In the genomic region with DNA sequence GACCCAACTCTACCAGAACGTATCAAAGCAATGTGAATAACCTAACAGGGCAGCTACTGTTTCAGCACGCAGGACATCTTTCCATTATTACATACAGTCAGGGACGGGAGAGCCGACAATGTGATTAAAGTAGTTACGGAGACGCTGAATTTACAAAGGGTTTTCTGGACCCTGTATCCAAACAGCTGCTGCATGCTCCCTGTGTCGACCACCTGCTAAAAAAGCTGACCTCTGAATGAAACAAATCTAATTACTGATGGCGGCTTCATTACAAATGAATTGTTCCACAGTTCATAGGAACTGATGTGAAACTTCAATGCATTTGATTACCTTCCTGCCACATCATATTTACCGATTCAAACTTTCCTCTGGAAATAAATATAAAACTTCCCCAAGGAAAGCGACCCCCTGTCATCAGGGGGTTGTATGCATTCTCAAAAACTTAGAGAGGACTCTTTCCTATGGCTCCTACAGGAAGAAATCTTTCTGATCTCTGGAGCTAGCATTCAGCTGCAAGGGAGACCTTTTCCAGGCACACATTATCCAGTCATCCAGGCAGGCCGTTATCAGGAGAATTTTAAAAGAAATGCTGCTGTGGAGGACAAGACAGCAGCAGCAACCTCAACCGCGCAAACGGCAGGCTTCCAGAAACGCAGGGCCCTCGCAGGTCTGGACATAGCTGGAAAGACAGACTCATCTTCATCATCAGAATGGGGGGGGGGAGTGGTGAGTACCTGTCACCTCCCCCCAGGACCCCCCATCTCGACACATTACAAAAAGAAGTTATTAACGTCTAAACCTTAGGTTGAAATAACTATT, we compare ENCODE assay signal across 1 cellular context.
A peak's percentile ranks its signal among the peaks of the same experiment; 100 is the strongest.
TF ChIP-seq lines count a peak whose summit lies in the region.

No MANE protein-coding gene starts in this region.

TF ChIP-seq in GM12878, 131 proteins besides CTCF, POLR2A, EP300 and RAD21 (continued from another document):
- TF ChIP-seq, protein P1, sequence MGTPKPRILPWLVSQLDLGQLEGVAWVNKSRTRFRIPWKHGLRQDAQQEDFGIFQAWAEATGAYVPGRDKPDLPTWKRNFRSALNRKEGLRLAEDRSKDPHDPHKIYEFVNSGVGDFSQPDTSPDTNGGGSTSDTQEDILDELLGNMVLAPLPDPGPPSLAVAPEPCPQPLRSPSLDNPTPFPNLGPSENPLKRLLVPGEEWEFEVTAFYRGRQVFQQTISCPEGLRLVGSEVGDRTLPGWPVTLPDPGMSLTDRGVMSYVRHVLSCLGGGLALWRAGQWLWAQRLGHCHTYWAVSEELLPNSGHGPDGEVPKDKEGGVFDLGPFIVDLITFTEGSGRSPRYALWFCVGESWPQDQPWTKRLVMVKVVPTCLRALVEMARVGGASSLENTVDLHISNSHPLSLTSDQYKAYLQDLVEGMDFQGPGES (IDR thresholded peaks at IDR 0.05) = no peak
- no peak for TF ChIP-seq IKZF1 (conservative IDR thresholded peaks at IDR 0.05)
- TF ChIP-seq, protein P2, sequence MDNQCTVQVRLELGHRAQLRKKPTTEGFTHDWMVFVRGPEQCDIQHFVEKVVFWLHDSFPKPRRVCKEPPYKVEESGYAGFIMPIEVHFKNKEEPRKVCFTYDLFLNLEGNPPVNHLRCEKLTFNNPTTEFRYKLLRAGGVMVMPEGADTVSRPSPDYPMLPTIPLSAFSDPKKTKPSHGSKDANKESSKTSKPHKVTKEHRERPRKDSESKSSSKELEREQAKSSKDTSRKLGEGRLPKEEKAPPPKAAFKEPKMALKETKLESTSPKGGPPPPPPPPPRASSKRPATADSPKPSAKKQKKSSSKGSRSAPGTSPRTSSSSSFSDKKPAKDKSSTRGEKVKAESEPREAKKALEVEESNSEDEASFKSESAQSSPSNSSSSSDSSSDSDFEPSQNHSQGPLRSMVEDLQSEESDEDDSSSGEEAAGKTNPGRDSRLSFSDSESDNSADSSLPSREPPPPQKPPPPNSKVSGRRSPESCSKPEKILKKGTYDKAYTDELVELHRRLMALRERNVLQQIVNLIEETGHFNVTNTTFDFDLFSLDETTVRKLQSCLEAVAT (IDR thresholded peaks at IDR 0.05) = no peak
- TF ChIP-seq POU2F2 (IDR thresholded peaks at IDR 0.05; ENCODE audit: borderline replicate concordance, low read depth, low read length) = no peak
- TF ChIP-seq SUZ12 (IDR thresholded peaks at IDR 0.05; ENCODE audit: unreplicated experiment) = peak; percentile 49
- no peak for TF ChIP-seq CUX1 (IDR thresholded peaks at IDR 0.05; ENCODE audit: insufficient replicate concordance, low read depth, low read length)
- no peak for TF ChIP-seq BHLHE40 (IDR thresholded peaks at IDR 0.05; ENCODE audit: borderline replicate concordance in 1 of 2, low read depth in 2 of 2, low read length in 1 of 2)
- no peak for TF ChIP-seq KDM1A (IDR thresholded peaks at IDR 0.05; ENCODE audit: borderline replicate concordance)
- 0 out of 2 replicates have a peak, but pooled peaks have one; percentile 74 for TF ChIP-seq EZH2 (IDR thresholded peaks at IDR 0.05; ENCODE audit: borderline replicate concordance, control insufficient read depth, low read depth, low read length)
- TF ChIP-seq, protein P3, sequence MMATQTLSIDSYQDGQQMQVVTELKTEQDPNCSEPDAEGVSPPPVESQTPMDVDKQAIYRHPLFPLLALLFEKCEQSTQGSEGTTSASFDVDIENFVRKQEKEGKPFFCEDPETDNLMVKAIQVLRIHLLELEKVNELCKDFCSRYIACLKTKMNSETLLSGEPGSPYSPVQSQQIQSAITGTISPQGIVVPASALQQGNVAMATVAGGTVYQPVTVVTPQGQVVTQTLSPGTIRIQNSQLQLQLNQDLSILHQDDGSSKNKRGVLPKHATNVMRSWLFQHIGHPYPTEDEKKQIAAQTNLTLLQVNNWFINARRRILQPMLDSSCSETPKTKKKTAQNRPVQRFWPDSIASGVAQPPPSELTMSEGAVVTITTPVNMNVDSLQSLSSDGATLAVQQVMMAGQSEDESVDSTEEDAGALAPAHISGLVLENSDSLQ (IDR thresholded peaks at IDR 0.05) = no peak
- TF ChIP-seq SIN3A (IDR thresholded peaks at IDR 0.05; ENCODE audit: low read depth, low read length) = no peak
- no peak for TF ChIP-seq JUNB (IDR thresholded peaks at IDR 0.05)
- TF ChIP-seq, protein P4, sequence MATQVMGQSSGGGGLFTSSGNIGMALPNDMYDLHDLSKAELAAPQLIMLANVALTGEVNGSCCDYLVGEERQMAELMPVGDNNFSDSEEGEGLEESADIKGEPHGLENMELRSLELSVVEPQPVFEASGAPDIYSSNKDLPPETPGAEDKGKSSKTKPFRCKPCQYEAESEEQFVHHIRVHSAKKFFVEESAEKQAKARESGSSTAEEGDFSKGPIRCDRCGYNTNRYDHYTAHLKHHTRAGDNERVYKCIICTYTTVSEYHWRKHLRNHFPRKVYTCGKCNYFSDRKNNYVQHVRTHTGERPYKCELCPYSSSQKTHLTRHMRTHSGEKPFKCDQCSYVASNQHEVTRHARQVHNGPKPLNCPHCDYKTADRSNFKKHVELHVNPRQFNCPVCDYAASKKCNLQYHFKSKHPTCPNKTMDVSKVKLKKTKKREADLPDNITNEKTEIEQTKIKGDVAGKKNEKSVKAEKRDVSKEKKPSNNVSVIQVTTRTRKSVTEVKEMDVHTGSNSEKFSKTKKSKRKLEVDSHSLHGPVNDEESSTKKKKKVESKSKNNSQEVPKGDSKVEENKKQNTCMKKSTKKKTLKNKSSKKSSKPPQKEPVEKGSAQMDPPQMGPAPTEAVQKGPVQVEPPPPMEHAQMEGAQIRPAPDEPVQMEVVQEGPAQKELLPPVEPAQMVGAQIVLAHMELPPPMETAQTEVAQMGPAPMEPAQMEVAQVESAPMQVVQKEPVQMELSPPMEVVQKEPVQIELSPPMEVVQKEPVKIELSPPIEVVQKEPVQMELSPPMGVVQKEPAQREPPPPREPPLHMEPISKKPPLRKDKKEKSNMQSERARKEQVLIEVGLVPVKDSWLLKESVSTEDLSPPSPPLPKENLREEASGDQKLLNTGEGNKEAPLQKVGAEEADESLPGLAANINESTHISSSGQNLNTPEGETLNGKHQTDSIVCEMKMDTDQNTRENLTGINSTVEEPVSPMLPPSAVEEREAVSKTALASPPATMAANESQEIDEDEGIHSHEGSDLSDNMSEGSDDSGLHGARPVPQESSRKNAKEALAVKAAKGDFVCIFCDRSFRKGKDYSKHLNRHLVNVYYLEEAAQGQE (IDR thresholded peaks at IDR 0.05; ENCODE audit: low read depth, low read length) = no peak
